In the genomic region with DNA sequence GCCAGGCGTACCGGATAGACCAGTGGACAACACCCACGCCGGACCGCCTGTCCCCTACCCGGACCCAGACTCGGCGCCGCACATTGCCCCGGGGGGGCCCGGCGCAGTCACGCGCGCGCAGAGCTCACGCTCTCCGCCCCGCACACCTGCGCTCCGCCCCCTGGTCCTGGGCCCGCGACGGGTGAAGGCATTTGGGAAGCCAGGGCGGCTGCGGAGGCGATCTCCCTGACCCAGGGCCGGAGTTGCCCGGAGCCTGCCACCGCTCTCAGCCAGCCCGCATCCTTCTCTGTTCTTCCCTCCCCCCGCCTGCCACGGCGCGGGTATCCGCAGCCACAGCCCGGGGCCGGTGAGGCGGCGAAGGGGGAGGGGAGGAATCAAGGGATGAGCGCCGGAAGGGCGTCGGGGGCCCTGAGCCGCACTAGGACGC, we compare ENCODE assay signal across 8 cellular contexts. TPM values are rescaled to one million over a fixed set of nuclear protein-coding genes. Genes with fewer than 3 reads are reported as not detected.
DNase-seq lines count a peak whose midpoint lies in the region; ATAC-seq, FAIRE-seq and TF ChIP-seq lines count a peak whose summit lies in the region.

No MANE protein-coding gene starts in this region.

- ATAC-seq in HG02623 (IDR thresholded peaks at IDR 0.05; ENCODE audit: unreplicated experiment) (peak; percentile 13), right cardiac atrium (peak; percentile 37 to 38)

- FAIRE-seq in GM12892 (lab: Jason Lieb, UNC): peak; percentile 51

- H3K4me1 ChIP-seq in Peyer's patch (peaks cover 0 to 15% (median 8%) of the 10 kb centered on the region in 4 donors), right cardiac atrium (ENCODE audit: control insufficient read depth, insufficient read depth, low read length) (peaks cover 5% of the 10 kb centered on the region), skeletal muscle tissue (ENCODE audit: control insufficient read depth in 3 of 3, insufficient read depth in 3 of 3, low read length in 3 of 3) (peaks cover 25 to 35% (median 25%) of the 10 kb centered on the region in 3 donors)

- H3K27ac ChIP-seq in Peyer's patch (peak overlapping the region; percentile 63 to 88 (median 82)), right cardiac atrium (ENCODE audit: low read length) (no peak overlapping the region), skeletal muscle tissue (ENCODE audit: low read depth, low read length) (no peak overlapping the region)

- no peak for TF ChIP-seq CTCF in Peyer's patch (IDR thresholded peaks at IDR 0.05)

- intact Hi-C loops in right cardiac atrium (cut with DNase I): no loop called here

- H3K9ac ChIP-seq in skeletal muscle tissue (ENCODE audit: low read depth in 1 of 3, low read length in 3 of 3): peak overlapping the region; percentile 20 to 95 (median 62)

- peak overlapping the region; percentile 66 to 91 (median 76) for H3K4me3 ChIP-seq in Peyer's patch
- peak overlapping the region; percentile 90 for H3K4me3 ChIP-seq in right cardiac atrium (ENCODE audit: low read length)
- H3K4me3 ChIP-seq in skeletal muscle tissue (ENCODE audit: low read length in 3 of 3): peak overlapping the region; percentile 91 to 98 (median 95)

- under 1% methylated on average over 46 of the region's 46 CpGs for WGBS in right cardiac atrium

- H3K36me3 ChIP-seq in Peyer's patch (no peaks in the 10 kb centered on the region), skeletal muscle tissue (ENCODE audit: control insufficient read depth in 3 of 3, insufficient read depth in 3 of 3, low read length in 3 of 3) (peaks cover 4 to 11% (median 9%) of the 10 kb centered on the region in 3 donors)

- no peaks in the 10 kb centered on the region for H3K9me3 ChIP-seq in Peyer's patch
- H3K9me3 ChIP-seq in right cardiac atrium (ENCODE audit: control insufficient read depth, low read length): no peaks in the 10 kb centered on the region
- H3K9me3 ChIP-seq in skeletal muscle tissue (ENCODE audit: control insufficient read depth in 3 of 3, low read length in 3 of 3): no peaks in the 10 kb centered on the region

- no peak for DNase-seq in GM12892 (ENCODE audit: insufficient read length)
- DNase-seq in Peyer's patch: peak in 2 of 3 donors; percentile 56 to 70
- peak; percentile 74 for DNase-seq in activated naive CD4-positive, alpha-beta T cell treated with anti-CD3 and anti-CD28 coated beads, Interleukin-2, amount 50 U/mL, for 16 hours
- DNase-seq in right cardiac atrium: peak in 2 of 3 donors; percentile 73 to 81
- DNase-seq in NOMO-1 (lab: John Stamatoyannopoulos, UW; ENCODE audit: unreplicated experiment in 2 of 2): no peak
- DNase-seq in cerebellar nuclear complex (lab: John Stamatoyannopoulos, UW): no peak

- TF ChIP-seq POLR2A in GM12892 (IDR thresholded peaks at IDR 0.05; ENCODE audit: low read depth, low read length): no peak
- TF ChIP-seq POLR2A in Peyer's patch (IDR thresholded peaks at IDR 0.05): no peak

- H3K27me3 ChIP-seq in Peyer's patch (no peaks in the 10 kb centered on the region), right cardiac atrium (ENCODE audit: control insufficient read depth, insufficient read depth) (no peaks in the 10 kb centered on the region), skeletal muscle tissue (ENCODE audit: control insufficient read depth in 3 of 3, insufficient read depth in 3 of 3, low read length in 3 of 3) (peaks cover 0 to 16% (median 12%) of the 10 kb centered on the region in 3 donors)

RNA-seq across cellular contexts. Expression of a gene that starts 0.5 kb away (rescaled TPM):
- 3.8 TPM for polyA plus RNA-seq in GM12892 (2012; ENCODE audit: missing spikeins)
- total RNA-seq in Peyer's patch: 10 to 100 TPM in 3 of 4 donors, 1 to 10 TPM in 1; 8.0 to 13.2 (median 10.6) TPM
- 1 to 10 TPM; 1.2 to 2.0 (median 1.3) TPM for total RNA-seq in right cardiac atrium
- 1.5 TPM for polyA plus RNA-seq in right cardiac atrium
- under 0.01 TPM for total RNA-seq in skeletal muscle tissue

RNA-seq across cellular contexts. Expression of a gene that starts 0.6 kb away (rescaled TPM):
- 79.2 TPM for polyA plus RNA-seq in GM12892 (2012; ENCODE audit: missing spikeins)
- total RNA-seq in Peyer's patch (10 to 100 TPM; 31.2 to 55.6 (median 47.9) TPM), right cardiac atrium (10 to 100 TPM; 25.4 to 35.0 (median 28.0) TPM), skeletal muscle tissue (40.7 TPM)
- 28.8 TPM for polyA plus RNA-seq in right cardiac atrium

RNA-seq across cellular contexts. Expression of a gene that starts 13.9 kb away (rescaled TPM):
- 18.6 TPM for polyA plus RNA-seq in GM12892 (2012; ENCODE audit: missing spikeins)
- 100 to 1,000 TPM in 1 of 4 donors, 10 to 100 TPM in 3; 19.8 to 116 (median 45.7) TPM for total RNA-seq in Peyer's patch
- 1 to 10 TPM; 3.8 to 6.7 (median 5.1) TPM for total RNA-seq in right cardiac atrium
- 4.3 TPM for polyA plus RNA-seq in right cardiac atrium
- total RNA-seq in skeletal muscle tissue: 5.2 TPM

RNA-seq across cellular contexts. Expression of a gene that starts 18.5 kb away (rescaled TPM):
- 67.3 TPM for polyA plus RNA-seq in GM12892 (2012; ENCODE audit: missing spikeins)
- total RNA-seq in Peyer's patch (100 to 1,000 TPM in 2 of 4 donors, 10 to 100 TPM in 2; 98.2 to 115 (median 102) TPM), right cardiac atrium (10 to 100 TPM; 15.8 to 53.0 (median 19.2) TPM), skeletal muscle tissue (16.7 TPM)
- polyA plus RNA-seq in right cardiac atrium: 11.8 TPM

RNA-seq across cellular contexts. Expression of a gene that starts 44.8 kb away (rescaled TPM):
- polyA plus RNA-seq in GM12892 (2012; ENCODE audit: missing spikeins): not detected
- total RNA-seq in Peyer's patch (10 to 100 TPM in 2 of 4 donors, 1 to 10 TPM in 2; 1.1 to 13.2 (median 9.7) TPM), right cardiac atrium (10 to 100 TPM; 13.6 to 18.8 (median 17.4) TPM), skeletal muscle tissue (5.2 TPM)
- polyA plus RNA-seq in right cardiac atrium: 12.4 TPM

Comparison
In these comparisons a context has a peak if more than half of its experiments do, and no peak if none do; other contexts are left out.
1. DNase-seq: peak in Peyer's patch (2 of 3), activated naive CD4-positive, alpha-beta T cell treated with anti-CD3 and anti-CD28 coated beads, Interleukin-2, amount 50 U/mL, for 16 hours (single experiment) and right cardiac atrium (2 of 3); none in GM12892 (single experiment), NOMO-1 (0 of 2) and cerebellar nuclear complex (0 of 2).
2. H3K27ac ChIP-seq: peak in Peyer's patch (4 of 4); none in right cardiac atrium (single experiment) and skeletal muscle tissue (single experiment).
3. Peak in every context shown above with its lines, with median percentiles within 50 percentile points of each other: H3K4me3 ChIP-seq.